In the genomic region with DNA sequence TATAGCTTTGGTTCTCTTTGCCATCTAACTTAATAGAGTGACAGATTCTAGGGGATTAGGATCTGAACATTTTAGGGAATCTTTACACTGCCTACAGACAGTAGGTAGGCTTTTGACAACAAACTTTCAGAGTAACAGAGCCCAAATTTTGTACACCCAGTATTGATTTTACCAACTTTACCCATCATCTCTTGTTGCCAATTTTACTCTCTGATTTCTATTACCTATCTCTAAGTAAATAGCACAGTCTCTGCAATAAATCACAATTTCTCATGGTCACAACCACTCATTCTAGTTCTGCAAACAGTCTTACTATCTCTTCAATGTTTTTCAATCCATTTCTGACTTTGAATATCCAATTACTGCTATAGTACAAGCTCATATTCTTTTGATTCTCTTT, we compare ENCODE assay signal across 28 cellular contexts.
"Had no signal": no experiment of that assay in that cellular context is flagged by ENCODE, and none has a peak within 500 bp of the region (broad histone marks: within the 10 kb centered on the region; RNA-seq: fewer than 3 reads in every experiment).

No MANE protein-coding gene starts in this region.

- H3K4me1 ChIP-seq: colonic mucosa, esophagus muscularis mucosa, esophagus squamous epithelium, foreskin keratinocyte, gastrocnemius medialis, gastroesophageal sphincter, heart left ventricle, heart right ventricle had no signal

- H3K27ac ChIP-seq: colonic mucosa, coronary artery, dorsolateral prefrontal cortex, epithelial cell of prostate, esophagus muscularis mucosa, esophagus squamous epithelium, foreskin keratinocyte, gastrocnemius medialis, gastroesophageal sphincter, heart left ventricle, heart right ventricle had no signal

- FAIRE-seq: colon, endometrium, endothelial cell of umbilical vein, frontal cortex had no signal

- ATAC-seq: effector memory CD8-positive, alpha-beta T cell; esophagus mucosa; foreskin keratinocyte; gastrocnemius medialis; gastroesophageal sphincter; heart left ventricle; heart right ventricle had no signal

- DNase-seq: colonic mucosa; cortex of kidney; dermis blood vessel endothelial cell; dorsolateral prefrontal cortex; effector CD4-positive, alpha-beta T cell; effector CD8-positive, alpha-beta T cell; effector memory CD4-positive, alpha-beta T cell; effector memory CD8-positive, alpha-beta T cell; endodermal cell; erythroblast; esophagus squamous epithelium; foreskin fibroblast; foreskin keratinocyte; foreskin melanocyte; gastrocnemius medialis; glutamatergic neuron; head of caudate nucleus; heart left ventricle; heart right ventricle had no signal

- H3K36me3 ChIP-seq: colonic mucosa, esophagus muscularis mucosa, esophagus squamous epithelium, gastrocnemius medialis, gastroesophageal sphincter, heart left ventricle, heart right ventricle had no signal

- H3K9me3 ChIP-seq: colonic mucosa, esophagus muscularis mucosa, esophagus squamous epithelium, gastrocnemius medialis, gastroesophageal sphincter had no signal

- H3K27me3 ChIP-seq: colonic mucosa, dorsolateral prefrontal cortex, esophagus muscularis mucosa, esophagus squamous epithelium, foreskin keratinocyte, gastrocnemius medialis, gastroesophageal sphincter, heart left ventricle, heart right ventricle had no signal

- H3K4me3 ChIP-seq: colonic mucosa, coronary artery, dorsolateral prefrontal cortex, esophagus muscularis mucosa, esophagus squamous epithelium, gastrocnemius medialis, gastroesophageal sphincter, heart left ventricle, heart right ventricle had no signal
